In the genomic region with DNA sequence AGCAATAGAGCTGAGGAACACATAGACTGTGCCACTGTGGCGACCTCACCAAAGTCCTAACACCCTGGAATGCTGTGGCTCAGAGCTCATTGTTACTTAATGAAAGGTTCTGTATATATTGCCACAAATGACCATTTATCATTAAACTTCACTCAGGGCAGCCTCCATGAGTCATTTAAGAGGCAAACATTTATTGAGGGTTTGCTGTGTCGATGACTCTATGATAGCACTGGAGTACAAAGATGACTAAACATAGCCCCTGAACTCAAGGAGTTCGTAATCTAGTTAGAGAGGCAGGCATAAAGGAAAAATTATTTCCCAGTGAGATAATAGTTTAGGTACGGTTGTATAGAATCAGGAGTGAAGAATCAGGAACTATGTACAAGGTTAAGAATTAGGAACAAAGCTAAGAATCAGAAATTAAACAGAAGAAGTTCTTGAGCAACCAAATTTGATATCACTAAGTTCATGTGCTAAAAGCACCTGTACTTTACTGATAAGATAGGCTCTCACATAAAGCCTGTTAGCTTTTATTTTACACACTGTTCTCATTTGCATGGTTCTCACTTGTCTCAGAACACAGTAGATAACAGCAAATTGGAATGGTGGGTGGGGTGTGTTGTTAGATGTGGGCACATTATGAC, we compare ENCODE assay signal across 13 cellular contexts. TPM values are rescaled to one million over a fixed set of nuclear protein-coding genes. Genes with fewer than 3 reads are reported as not detected.
DNase-seq lines count a peak whose midpoint lies in the region; ATAC-seq and TF ChIP-seq lines count a peak whose summit lies in the region.
"Had no signal": no experiment of that assay in that cellular context is flagged by ENCODE, and none has a peak within 500 bp of the region (broad histone marks: within the 10 kb centered on the region; RNA-seq: fewer than 3 reads in every experiment).

No MANE protein-coding gene starts in this region.

- peak; percentile 49 for DNase-seq in AG04450 (ENCODE audit: low read depth, low spot score)
- peak in 54 of 76 experiments; percentile 2 to 84 (median 50) for DNase-seq in HUDEP-2 (lab: John Stamatoyannopoulos, UW; ENCODE audit: unreplicated experiment in 76 of 76)
- DNase-seq in amniotic epithelial cell (ENCODE audit: low read depth), result peak; percentile 88
- DNase-seq in hepatocyte (ENCODE audit: low spot score), result peak; percentile 55
- no peak for DNase-seq in naive thymus-derived CD8-positive, alpha-beta T cell
- no peak for DNase-seq in lower leg skin (ENCODE audit: low spot score in 2 of 2)
- no peak for DNase-seq in NCI-H748 (lab: John Stamatoyannopoulos, UW; ENCODE audit: unreplicated experiment)
- DNase-seq: activated CD4-positive, alpha-beta T cell treated with anti-CD3 and anti-CD28 coated beads, Interleukin-2, amount 50 U/mL, for 4 hours; activated naive CD4-positive, alpha-beta T cell treated with anti-CD3 and anti-CD28 coated beads, Interleukin-2, amount 50 U/mL, for 16 hours; AML-193; GF-D8; NCI-H446 had no signal

- H3K4me3 Mint-ChIP-seq in naive thymus-derived CD8-positive, alpha-beta T cell, result no peak overlapping the region

- peaks cover 0 to 27% (median 14%) of the 10 kb centered on the region in 3 donors for H3K36me3 Mint-ChIP-seq in naive thymus-derived CD8-positive, alpha-beta T cell

- peak overlapping the region; percentile 4 for H3K27ac ChIP-seq in AG04450 (ENCODE audit: low read depth, low read length)
- H3K27ac ChIP-seq in hepatocyte, result peak overlapping the region; percentile 68

- intact Hi-C loops in lower leg skin (cut with DNase I; ENCODE audit: low total_unique reads), result no loop called here

- H3K9me3 ChIP-seq in AG04450 (ENCODE audit: control insufficient read depth, insufficient read depth, low read length) (no peaks in the 10 kb centered on the region), hepatocyte (ENCODE audit: low read depth) (no peaks in the 10 kb centered on the region)

- ATAC-seq in naive thymus-derived CD8-positive, alpha-beta T cell, result no peak
- ATAC-seq in HG03095 (IDR thresholded peaks at IDR 0.05; ENCODE audit: unreplicated experiment), result no peak

- H3K27me3 Mint-ChIP-seq in naive thymus-derived CD8-positive, alpha-beta T cell, result no peaks in the 10 kb centered on the region

- CTCF ChIA-PET in AG04450 (lab: Charles Lee), result interaction anchor here (1.3 kb wide), 1 partner anchor 11 kb away, joined by 3 read pairs; no protein-coding TSS in a partner anchor

- TF ChIP-seq CTCF in AG04450 (IDR thresholded peaks at IDR 0.05; ENCODE audit: low read depth, low read length), result no peak
- no peak for TF ChIP-seq CTCF in hepatocyte (IDR thresholded peaks at IDR 0.05; ENCODE audit: poor library complexity)
- no peak for TF ChIP-seq CTCF in lower leg skin (IDR thresholded peaks at IDR 0.05)

- H3K4me3 ChIP-seq in AG04450 (ENCODE audit: low read depth, low read length) (no peak overlapping the region), hepatocyte (no peak overlapping the region), lower leg skin (ENCODE audit: low read depth, poor library complexity, severe bottlenecking) (no peak overlapping the region)

- no peaks in the 10 kb centered on the region for H3K9me2 ChIP-seq in hepatocyte (replicated peaks; ENCODE audit: insufficient read depth)

- no peak for TF ChIP-seq POLR2A in lower leg skin (IDR thresholded peaks at IDR 0.05)

- H3K27ac Mint-ChIP-seq in naive thymus-derived CD8-positive, alpha-beta T cell, result no peak overlapping the region

- no peaks in the 10 kb centered on the region for H3K36me3 ChIP-seq in hepatocyte (replicated peaks; ENCODE audit: insufficient read depth, low read depth)

- H3K27me3 ChIP-seq in AG04450 (ENCODE audit: control insufficient read depth, insufficient read depth, low read length) (no peaks in the 10 kb centered on the region), hepatocyte (no peaks in the 10 kb centered on the region)

- no peaks in the 10 kb centered on the region for H3K9me3 Mint-ChIP-seq in naive thymus-derived CD8-positive, alpha-beta T cell

- 60% methylated on average over 4 of the region's 4 CpGs for WGBS in hepatocyte (ENCODE audit: low lambda C conversion rate, missing lambda C conversion rate)
- WGBS in lower leg skin, 2 donors, result 88 to 94% methylated on average over 4 of the region's 4 CpGs

- no peak overlapping the region for H2AFZ ChIP-seq in hepatocyte

- peaks cover 25% of the 10 kb centered on the region for H3K79me2 ChIP-seq in hepatocyte

- no peak overlapping the region for H3K4me2 ChIP-seq in hepatocyte

- peaks cover 7% of the 10 kb centered on the region for H3K4me1 ChIP-seq in hepatocyte (ENCODE audit: insufficient read depth)

- H3K4me1 Mint-ChIP-seq in naive thymus-derived CD8-positive, alpha-beta T cell, result peaks cover 0 to 2% (median 0%) of the 10 kb centered on the region in 4 donors

- POLR2A ChIA-PET in AG04450 (lab: Yijun Ruan, JAX), result interaction anchor here (0.6 to 1.0 kb wide), 2 partner anchors 8 kb away, joined by 3 to 5 read pairs; a partner anchor contains a TSS
- POLR2A ChIA-PET in naive thymus-derived CD8-positive, alpha-beta T cell (lab: Charles Lee), result no interaction called here

- no peaks in the 10 kb centered on the region for H4K20me1 ChIP-seq in hepatocyte (ENCODE audit: insufficient read depth, poor library complexity, severe bottlenecking)

RNA-seq across cellular contexts. Expression of a gene that starts 7.9 kb away (rescaled TPM):
- 14.4 and 16.2 TPM in 2 replicates for polyA plus RNA-seq in AG04450 (2011; rRNA removed)
- polyA minus RNA-seq in AG04450 (2011; rRNA and poly(A)+ RNA removed), result 30.8 and 34.4 TPM in 2 replicates
- 51.6 and 53.3 TPM in 2 replicates for total RNA-seq in hepatocyte
- 10.0 and 18.6 TPM in 2 replicates for polyA plus RNA-seq in hepatocyte
- 1 to 10 TPM; 2.8 to 2.9 TPM for total RNA-seq in naive thymus-derived CD8-positive, alpha-beta T cell
- polyA plus RNA-seq in naive thymus-derived CD8-positive, alpha-beta T cell, result under 1 TPM; 0.33 to 0.83 (median 0.82) TPM
- 1 to 10 TPM; 5.6 to 8.8 (median 8.1) TPM for total RNA-seq in lower leg skin

RNA-seq across cellular contexts. Expression of a gene that starts 47.0 kb away (rescaled TPM):
- polyA plus RNA-seq in AG04450 (2011; rRNA removed), result 20.4 and 21.5 TPM in 2 replicates
- 24.3 and 33.6 TPM in 2 replicates for polyA minus RNA-seq in AG04450 (2011; rRNA and poly(A)+ RNA removed)
- 15.8 and 23.8 TPM in 2 replicates for total RNA-seq in hepatocyte
- 33.7 and 38.0 TPM in 2 replicates for polyA plus RNA-seq in hepatocyte
- total RNA-seq in naive thymus-derived CD8-positive, alpha-beta T cell, result 10 to 100 TPM; 89.3 to 91.3 TPM
- 10 to 100 TPM; 15.2 to 24.0 (median 17.4) TPM for polyA plus RNA-seq in naive thymus-derived CD8-positive, alpha-beta T cell
- total RNA-seq in lower leg skin, result 10 to 100 TPM; 21.0 to 43.0 (median 26.4) TPM

Comparison
In these comparisons a context has a peak if more than half of its experiments do, and no peak if none do; other contexts are left out.
1. DNase-seq: peak in AG04450 (single experiment), HUDEP-2 (54 of 76), amniotic epithelial cell (single experiment) and hepatocyte (single experiment); none in naive thymus-derived CD8-positive, alpha-beta T cell (0 of 10), lower leg skin (0 of 2) and NCI-H748 (single experiment).